In the genomic region with DNA sequence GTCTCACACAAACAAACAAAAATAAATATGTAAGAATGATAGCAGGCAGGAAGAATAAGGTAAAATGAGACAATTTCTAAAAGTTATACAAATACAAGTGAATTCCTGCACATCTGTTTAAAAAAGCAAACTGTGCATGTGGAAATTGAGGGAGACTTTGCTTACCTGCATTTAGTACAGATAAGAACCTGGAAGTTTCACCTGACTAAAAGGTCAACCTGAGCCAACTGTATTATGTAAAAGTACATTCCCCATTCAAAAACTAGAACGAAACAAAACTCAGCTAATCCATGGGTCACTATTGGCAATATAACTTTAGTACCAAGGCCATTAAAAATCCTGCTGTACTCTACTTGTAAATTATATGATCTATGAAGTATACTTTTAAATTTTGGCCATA, we compare ENCODE assay signal across 1 cellular context.
TF ChIP-seq lines count a peak whose summit lies in the region.

No MANE protein-coding gene starts in this region.

TF ChIP-seq in HepG2, 621 proteins besides CTCF, POLR2A, EP300 and RAD21:
- TF ChIP-seq MAFG (CRISPR knock-in tag; IDR thresholded peaks at IDR 0.05) (no peak), RARA (CRISPR knock-in tag; IDR thresholded peaks at IDR 0.05) (0 out of 2 replicates have a peak, but pooled peaks have one; percentile 15)
